In genomic region chr1:89603651-89604413, GRCh38 we compare ENCODE assay signal across 10 cellular contexts. TPM values are rescaled to one million over a fixed set of nuclear protein-coding genes. Genes with fewer than 3 reads are reported as not detected.
DNase-seq lines count a peak whose midpoint lies in the region; ATAC-seq and TF ChIP-seq lines count a peak whose summit lies in the region.
"Had no signal": no experiment of that assay in that cellular context is flagged by ENCODE, and none has a peak within 500 bp of the region (broad histone marks: within the 10 kb centered on the region; RNA-seq: fewer than 3 reads in every experiment).

No MANE protein-coding gene starts in this region.

- no peak overlapping the region for H3K27ac ChIP-seq in osteoblast (ENCODE audit: low read depth, low read length)
- H3K27ac ChIP-seq in Peyer's patch, result peak overlapping the region in 1 of 4 donors; percentile 25

- H3K4me3 ChIP-seq in osteoblast (ENCODE audit: insufficient read depth, low read length) (no peak overlapping the region), Peyer's patch (no peak overlapping the region)

- H3K4me3 Mint-ChIP-seq in activated naive CD8-positive, alpha-beta T cell treated with anti-CD3 and anti-CD28 coated beads, Interleukin-2, amount 10 ng/mL, durations not matched to agents 7 days and 5 days, result no peak overlapping the region
- H3K4me3 Mint-ChIP-seq: CD14-positive monocyte, nephron had no signal

- no peaks in the 10 kb centered on the region for H3K9me3 Mint-ChIP-seq in activated naive CD8-positive, alpha-beta T cell treated with anti-CD3 and anti-CD28 coated beads, Interleukin-2, amount 10 ng/mL, durations not matched to agents 7 days and 5 days
- H3K9me3 Mint-ChIP-seq: CD14-positive monocyte, nephron had no signal

- peak overlapping the region; percentile 62 for H3K27ac Mint-ChIP-seq in activated naive CD8-positive, alpha-beta T cell treated with anti-CD3 and anti-CD28 coated beads, Interleukin-2, amount 10 ng/mL, durations not matched to agents 7 days and 5 days
- H3K27ac Mint-ChIP-seq: nephron had no signal

- peak overlapping the region; percentile 14 for H3K4me2 ChIP-seq in osteoblast (ENCODE audit: insufficient read depth, low read length)

- H4K20me1 ChIP-seq in osteoblast (ENCODE audit: insufficient read depth, low read length), result peaks cover 5% of the 10 kb centered on the region

- no peaks in the 10 kb centered on the region for H3K27me3 Mint-ChIP-seq in activated naive CD8-positive, alpha-beta T cell treated with anti-CD3 and anti-CD28 coated beads, Interleukin-2, amount 10 ng/mL, durations not matched to agents 7 days and 5 days

- peaks cover 24% of the 10 kb centered on the region for H3K4me1 ChIP-seq in osteoblast (ENCODE audit: insufficient read depth, low read length)
- H3K4me1 ChIP-seq in Peyer's patch, result peaks cover 0 to 3% (median 0%) of the 10 kb centered on the region in 4 donors

- TF ChIP-seq CTCF in osteoblast (IDR thresholded peaks at IDR 0.05; ENCODE audit: extremely low read depth, low read depth, low read length), result no peak
- TF ChIP-seq CTCF in Peyer's patch (IDR thresholded peaks at IDR 0.05), result no peak

- peaks cover 73% of the 10 kb centered on the region for H3K4me1 Mint-ChIP-seq in activated naive CD8-positive, alpha-beta T cell treated with anti-CD3 and anti-CD28 coated beads, Interleukin-2, amount 10 ng/mL, durations not matched to agents 7 days and 5 days
- H3K4me1 Mint-ChIP-seq: nephron had no signal

- peaks cover 2% of the 10 kb centered on the region for H3K36me3 Mint-ChIP-seq in activated naive CD8-positive, alpha-beta T cell treated with anti-CD3 and anti-CD28 coated beads, Interleukin-2, amount 10 ng/mL, durations not matched to agents 7 days and 5 days

- no peak for ATAC-seq in activated naive CD8-positive, alpha-beta T cell treated with anti-CD3 and anti-CD28 coated beads, Interleukin-2, amount 10 ng/mL, durations not matched to agents 7 days and 5 days (ENCODE audit: low read depth)
- no peak for ATAC-seq in GM21529 (IDR thresholded peaks at IDR 0.05; ENCODE audit: unreplicated experiment)
- no peak for ATAC-seq in HG02885 (IDR thresholded peaks at IDR 0.05; ENCODE audit: poor library complexity, unreplicated experiment)

- in situ Hi-C loops in SK-MEL-5 (cut with HindIII; ENCODE audit: low pct_unique_long_range_greater_than_20kb, low sequenced_read_pairs), result no loop called here

- H3K27me3 ChIP-seq in osteoblast (ENCODE audit: insufficient read depth, low read length), result no peaks in the 10 kb centered on the region
- no peaks in the 10 kb centered on the region for H3K27me3 ChIP-seq in Peyer's patch

- no peaks in the 10 kb centered on the region for H3K9me3 ChIP-seq in osteoblast (ENCODE audit: low read depth, low read length)
- no peaks in the 10 kb centered on the region for H3K9me3 ChIP-seq in Peyer's patch

- no peaks in the 10 kb centered on the region for H3K36me3 ChIP-seq in osteoblast (ENCODE audit: insufficient read depth, low read length)
- H3K36me3 ChIP-seq in Peyer's patch, result no peaks in the 10 kb centered on the region

- DNase-seq in CD1c-positive myeloid dendritic cell (ENCODE audit: extremely low spot score) (peak; percentile 17), SK-MEL-5 (ENCODE audit: low read depth, low spot score) (peak; percentile 13), osteoblast (ENCODE audit: insufficient read length, low spot score, missing footprints) (peak; percentile 62), NCI-H2029 (lab: John Stamatoyannopoulos, UW) (no peak), Peyer's patch (no peak)
- DNase-seq in activated naive CD8-positive, alpha-beta T cell treated with anti-CD3 and anti-CD28 coated beads, Interleukin-2, amount 10 ng/mL, durations not matched to agents 7 days and 5 days, result no peak

- H3K79me2 ChIP-seq in osteoblast (ENCODE audit: insufficient read depth, low read length), result no peaks in the 10 kb centered on the region

- POLR2A ChIA-PET in activated naive CD8-positive, alpha-beta T cell treated with anti-CD3 and anti-CD28 coated beads, Interleukin-2, amount 10 ng/mL, durations not matched to agents 7 days and 5 days (lab: Charles Lee), result interaction anchor here (1.0 to 2.5 kb wide), 4 partner anchors 8 to 239 kb away, joined by 3 to 10 read pairs (median 6); partner anchors contain the start of genes LRRC8B and LRRC8C

- TF ChIP-seq POLR2A in Peyer's patch (IDR thresholded peaks at IDR 0.05), result no peak

- no peak overlapping the region for H2AFZ ChIP-seq in osteoblast (ENCODE audit: low read length)

RNA-seq across cellular contexts. Expression of gene LRRC8C, which starts 29.1 kb away (rescaled TPM):
- 2.7 and 3.2 TPM in 2 replicates for total RNA-seq in SK-MEL-5 (2014; rRNA removed; shearing (Covaris generic))
- 2.7 and 3.6 TPM in 2 replicates for polyA plus RNA-seq in SK-MEL-5 (2015; cell fraction: cytosol; rRNA removed)
- polyA plus RNA-seq in SK-MEL-5 (2015; cell fraction: nucleus; rRNA removed), result 1.1 and 1.2 TPM in 2 replicates
- total RNA-seq in activated naive CD8-positive, alpha-beta T cell treated with anti-CD3 and anti-CD28 coated beads, Interleukin-2, amount 10 ng/mL, durations not matched to agents 7 days and 5 days, result 10 to 100 TPM; 38.2 to 41.8 TPM
- total RNA-seq in osteoblast (2.1 and 2.2 TPM in 2 replicates), Peyer's patch (1 to 10 TPM; 2.5 to 9.9 (median 4.0) TPM)

Comparison
In these comparisons a context has a peak if more than half of its experiments do, and no peak if none do; other contexts are left out.
1. DNase-seq: peak in CD1c-positive myeloid dendritic cell (single experiment), SK-MEL-5 (single experiment) and osteoblast (single experiment); none in activated naive CD8-positive, alpha-beta T cell treated with anti-CD3 and anti-CD28 coated beads, Interleukin-2, amount 10 ng/mL, durations not matched to agents 7 days and 5 days (single experiment), NCI-H2029 (single experiment) and Peyer's patch (0 of 3).